In genomic region chr3:73552700-73553099, GRCh38 we compare ENCODE assay signal across 1 cellular context.
TF ChIP-seq lines count a peak whose summit lies in the region.

No MANE protein-coding gene starts in this region.

TF ChIP-seq in HepG2, 621 proteins besides CTCF, POLR2A, EP300 and RAD21:
- no peak for TF ChIP-seq HNF1A (IDR thresholded peaks at IDR 0.05; ENCODE audit: low read depth)
- TF ChIP-seq HNF1A (CRISPR knock-in tag; IDR thresholded peaks at IDR 0.05; ENCODE audit: borderline replicate concordance) = no peak
- peak; percentile 44; the same call in 1 of the 2 replicates for TF ChIP-seq ZKSCAN1 (IDR thresholded peaks at IDR 0.05; ENCODE audit: low read length)
- TF ChIP-seq FOSL2 (CRISPR knock-in tag; IDR thresholded peaks at IDR 0.05) = 0 out of 2 replicates have a peak, but pooled peaks have one; percentile 17
- no peak for TF ChIP-seq ZNF205 (CRISPR knock-in tag; IDR thresholded peaks at IDR 0.05)
